In genomic region chr20:14773486-14773885, GRCh38 we compare ENCODE assay signal across 28 cellular contexts.
DNase-seq lines count a peak whose midpoint lies in the region; ATAC-seq, FAIRE-seq and TF ChIP-seq lines count a peak whose summit lies in the region.
"Had no signal": no experiment of that assay in that cellular context is flagged by ENCODE, and none has a peak within 500 bp of the region (broad histone marks: within the 10 kb centered on the region; RNA-seq: fewer than 3 reads in every experiment).

No MANE protein-coding gene starts in this region.

- no peaks in the 10 kb centered on the region for H3K4me1 Mint-ChIP-seq in naive thymus-derived CD4-positive, alpha-beta T cell
- H3K4me1 Mint-ChIP-seq: CD14-positive monocyte; CD4-positive, alpha-beta memory T cell; CD8-positive, alpha-beta memory T cell had no signal

- H3K27ac ChIP-seq in naive thymus-derived CD4-positive, alpha-beta T cell (ENCODE audit: low read depth, low read length), result no peak overlapping the region
- H3K27ac ChIP-seq: BLaER1 had no signal

- no peak for TF ChIP-seq CTCF in bronchial epithelial cell (IDR thresholded peaks at IDR 0.05; ENCODE audit: insufficient read depth, low read length, severe bottlenecking)

- H3K27ac Mint-ChIP-seq in naive thymus-derived CD4-positive, alpha-beta T cell, result no peak overlapping the region
- H3K27ac Mint-ChIP-seq: CD14-positive monocyte; CD4-positive, alpha-beta memory T cell; CD4-positive, CD25-positive, alpha-beta regulatory T cell; CD8-positive, alpha-beta memory T cell had no signal

- H3K27me3 ChIP-seq in bronchial epithelial cell (ENCODE audit: control insufficient read depth, insufficient read depth, low read length), result no peaks in the 10 kb centered on the region
- H3K27me3 ChIP-seq in naive thymus-derived CD4-positive, alpha-beta T cell (ENCODE audit: control insufficient read depth in 2 of 2, insufficient read depth in 2 of 2, low read length in 2 of 2), result no peaks in the 10 kb centered on the region
- H3K27me3 ChIP-seq: BE2C, BLaER1 had no signal

- no peaks in the 10 kb centered on the region for H3K4me1 ChIP-seq in naive thymus-derived CD4-positive, alpha-beta T cell (ENCODE audit: control insufficient read depth in 2 of 2, insufficient read depth in 2 of 2, low read length in 2 of 2)
- H3K4me1 ChIP-seq: BLaER1 had no signal

- DNase-seq in GM12892 (ENCODE audit: insufficient read length) (no peak), bronchial epithelial cell (ENCODE audit: low read depth) (peak; percentile 74), NCI-H345 (lab: John Stamatoyannopoulos, UW) (no peak), KG1 (lab: John Stamatoyannopoulos, UW) (no peak)
- DNase-seq in naive thymus-derived CD4-positive, alpha-beta T cell, result no peak
- DNase-seq: 8988T; ACHN; BE2C; C1 segment of cervical spinal cord; CD4-positive, alpha-beta memory T cell; CD4-positive, CD25-positive, alpha-beta regulatory T cell; CD8-positive, alpha-beta memory T cell; COR-L47; DMS 273 treated with DMSO at 0.1 percent for 48 hours; DMS153; DMS53; DMS79; DND-41; EL; GDM1 had no signal

- H3K36me3 ChIP-seq in bronchial epithelial cell (ENCODE audit: control insufficient read depth, insufficient read depth, low read length), result no peaks in the 10 kb centered on the region
- H3K36me3 ChIP-seq in naive thymus-derived CD4-positive, alpha-beta T cell (ENCODE audit: control insufficient read depth in 2 of 3, insufficient read depth in 3 of 3, low read length in 3 of 3), result no peaks in the 10 kb centered on the region
- H3K36me3 ChIP-seq: BE2C, BLaER1 had no signal

- POLR2A ChIA-PET in naive thymus-derived CD4-positive, alpha-beta T cell (lab: Charles Lee), result no interaction called here

- no peak for TF ChIP-seq POLR2A in GM12892 (IDR thresholded peaks at IDR 0.05; ENCODE audit: low read depth, low read length)

- H3K27me3 Mint-ChIP-seq in naive thymus-derived CD4-positive, alpha-beta T cell, result no peaks in the 10 kb centered on the region
- H3K27me3 Mint-ChIP-seq: CD4-positive, alpha-beta memory T cell; CD4-positive, CD25-positive, alpha-beta regulatory T cell; CD8-positive, alpha-beta memory T cell had no signal

- no peak overlapping the region for H3K4me3 Mint-ChIP-seq in naive thymus-derived CD4-positive, alpha-beta T cell
- H3K4me3 Mint-ChIP-seq: CD14-positive monocyte; CD4-positive, alpha-beta memory T cell; CD4-positive, CD25-positive, alpha-beta regulatory T cell; CD8-positive, alpha-beta memory T cell had no signal

- peaks cover 0 to 4% (median 0%) of the 10 kb centered on the region in 3 experiments for H3K9me3 ChIP-seq in naive thymus-derived CD4-positive, alpha-beta T cell (ENCODE audit: control insufficient read depth in 2 of 3, low read length in 3 of 3)
- H3K9me3 ChIP-seq: BE2C, BLaER1 had no signal

- H3K9me3 Mint-ChIP-seq in naive thymus-derived CD4-positive, alpha-beta T cell, result peaks cover 0 to 17% (median 9%) of the 10 kb centered on the region in 11 donors

- H3K4me3 ChIP-seq in bronchial epithelial cell (ENCODE audit: low read depth, low read length), result no peak overlapping the region
- H3K4me3 ChIP-seq in naive thymus-derived CD4-positive, alpha-beta T cell (ENCODE audit: low read length), result no peak overlapping the region
- H3K4me3 ChIP-seq: BLaER1, GM12878 had no signal

- ATAC-seq in esophagus mucosa, result peak; percentile 39
- no peak for ATAC-seq in GM19023 (IDR thresholded peaks at IDR 0.05; ENCODE audit: unreplicated experiment)
- no peak for ATAC-seq in naive thymus-derived CD4-positive, alpha-beta T cell
- ATAC-seq: GM12878 had no signal

- CTCF ChIA-PET in naive thymus-derived CD4-positive, alpha-beta T cell (lab: Charles Lee), result no interaction called here

- H3K36me3 Mint-ChIP-seq in naive thymus-derived CD4-positive, alpha-beta T cell, result no peaks in the 10 kb centered on the region
- H3K36me3 Mint-ChIP-seq: CD14-positive monocyte; CD4-positive, alpha-beta memory T cell; CD4-positive, CD25-positive, alpha-beta regulatory T cell; CD8-positive, alpha-beta memory T cell had no signal

- intact Hi-C loops in naive thymus-derived CD4-positive, alpha-beta T cell (cut with micrococcal nuclease), result no loop called here

- peak; percentile 17 for FAIRE-seq in GM12892 (lab: Jason Lieb, UNC)
- no peak for FAIRE-seq in bronchial epithelial cell (lab: Jason Lieb, UNC)
- FAIRE-seq: A204.1, GM12878, GM18507, GM19239 had no signal
